ENCODE assay signal across 12 cellular contexts in the genomic region with DNA sequence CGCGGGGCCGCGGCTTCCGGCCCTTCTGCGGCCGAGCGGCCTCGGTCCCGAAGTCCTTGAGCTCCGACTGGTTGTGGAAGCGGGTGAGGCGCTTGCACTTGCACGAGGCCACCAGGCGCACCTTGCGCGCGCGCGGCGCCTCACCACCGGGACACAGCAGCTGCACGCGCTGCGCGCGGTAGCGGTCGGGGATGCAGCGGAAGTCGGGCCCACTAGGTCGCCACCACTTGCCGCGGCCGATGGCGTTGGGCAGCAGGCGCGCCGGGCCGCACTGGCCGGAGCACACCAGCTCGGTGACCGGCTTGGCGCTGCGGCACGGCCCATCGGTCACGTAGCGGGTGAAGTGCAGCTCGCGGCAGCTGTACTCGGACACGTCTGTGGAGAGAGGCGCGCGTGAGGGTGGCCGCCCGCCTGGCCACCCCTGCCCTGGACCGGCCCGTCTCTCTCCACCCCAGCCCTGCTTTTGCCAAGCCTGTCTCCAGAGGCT. TPM values are rescaled to one million over a fixed set of nuclear protein-coding genes. Genes with fewer than 3 reads are reported as not detected.
DNase-seq lines count a peak whose midpoint lies in the region; ATAC-seq and TF ChIP-seq lines count a peak whose summit lies in the region.
"Had no signal": no experiment of that assay in that cellular context is flagged by ENCODE, and none has a peak within 500 bp of the region (broad histone marks: within the 10 kb centered on the region; RNA-seq: fewer than 3 reads in every experiment).

No MANE protein-coding gene starts in this region.

- peaks cover 5% of the 10 kb centered on the region for H3K4me1 Mint-ChIP-seq in activated naive CD4-positive, alpha-beta T cell treated with anti-CD3 and anti-CD28 coated beads, Interleukin-2, amount 10 ng/mL, durations not matched to agents 7 days and 5 days

- H3K4me3 ChIP-seq in thyroid gland (replicated peaks in 1 of 3) (peak overlapping the region in 1 of 3 donors; percentile 5), OCI-LY7 (ENCODE audit: low read depth, low read length, poor library complexity, severe bottlenecking) (no peak overlapping the region)

- no peaks in the 10 kb centered on the region for H3K9me3 ChIP-seq in thyroid gland
- H3K9me3 ChIP-seq in OCI-LY7 (ENCODE audit: low read length) = no peaks in the 10 kb centered on the region

- H3K4me3 Mint-ChIP-seq in activated naive CD4-positive, alpha-beta T cell treated with anti-CD3 and anti-CD28 coated beads, Interleukin-2, amount 10 ng/mL, durations not matched to agents 7 days and 5 days = no peak overlapping the region
- H3K4me3 Mint-ChIP-seq: stimulated activated naive CD8-positive, alpha-beta T cell treated with anti-CD3 and anti-CD28 coated beads, Interleukin-15, Interleukin-2, amounts not matched to agents 100 ng/mL and 50 ng/mL, for 24 hours had no signal

- no peak overlapping the region for H2AFZ ChIP-seq in OCI-LY7 (ENCODE audit: low read length)

- no peaks in the 10 kb centered on the region for H3K27me3 ChIP-seq in thyroid gland

- TF ChIP-seq CTCF in thyroid gland (IDR thresholded peaks at IDR 0.05) (no peak), OCI-LY7 (conservative IDR thresholded peaks at IDR 0.05; ENCODE audit: low read length) (no peak)

- intact Hi-C loops in left colon (cut with DNase I, micrococcal nuclease) (loop anchor here (5.0 to 10.0 kb wide), 2 partner anchors 58 to 181 kb away; no protein-coding TSS in a partner anchor), thyroid gland (cut with DNase I) (loop anchor here (5.0 kb wide), 1 partner anchor 178 kb away; no protein-coding TSS in a partner anchor), OCI-LY7 (cut with micrococcal nuclease; ENCODE audit: unreplicated experiment) (no loop called here)

- BruUV-seq in OCI-LY7 (replicated peaks; lab: Mats Ljungman, UMichigan) = no TSS peak

- POLR2A ChIA-PET in OCI-LY7 (lab: Charles Lee) = no interaction called here

- ATAC-seq in left colon = peak; percentile 26
- no peak for ATAC-seq in GM21447 (IDR thresholded peaks at IDR 0.05; ENCODE audit: unreplicated experiment)
- ATAC-seq: naive thymus-derived CD4-positive, alpha-beta T cell had no signal

- TF ChIP-seq POLR2A in thyroid gland (IDR thresholded peaks at IDR 0.05) = no peak

- H3K36me3 ChIP-seq in thyroid gland = no peaks in the 10 kb centered on the region
- H3K36me3 ChIP-seq in OCI-LY7 (ENCODE audit: insufficient read depth, low read length) = no peaks in the 10 kb centered on the region

- H3K27ac ChIP-seq in thyroid gland (no peak overlapping the region), OCI-LY7 (ENCODE audit: low read depth, low read length, poor library complexity, severe bottlenecking) (no peak overlapping the region)

- no peak overlapping the region for H3K4me2 ChIP-seq in OCI-LY7 (ENCODE audit: low read length)

- H4K20me1 ChIP-seq in OCI-LY7 (ENCODE audit: insufficient read depth, low read length) = no peaks in the 10 kb centered on the region

- H3K4me1 ChIP-seq in thyroid gland (peaks cover 10% of the 10 kb centered on the region in 2 donors), OCI-LY7 (ENCODE audit: insufficient read depth, low read length, poor library complexity, severe bottlenecking) (no peaks in the 10 kb centered on the region)

- DNase-seq in activated naive CD4-positive, alpha-beta T cell treated with anti-CD3 and anti-CD28 coated beads, Interleukin-2, amount 10 ng/mL, durations not matched to agents 7 days and 5 days = peak; percentile 42
- no peak for DNase-seq in activated naive CD4-positive, alpha-beta T cell treated with Interleukin-2 at 50 U/mL for 16 hours
- DNase-seq in cerebellum (ENCODE audit: low spot score) = peak; percentile 23
- DNase-seq in left colon = no peak
- DNase-seq in thyroid gland = peak; percentile 39 to 44
- no peak for DNase-seq in HUDEP-2 (lab: John Stamatoyannopoulos, UW; ENCODE audit: unreplicated experiment in 76 of 76)
- no peak for DNase-seq in OCI-LY7 (ENCODE audit: low spot score)

- no peaks in the 10 kb centered on the region for H3K79me2 ChIP-seq in OCI-LY7 (ENCODE audit: insufficient read depth, low read depth, low read length)

- H3K36me3 Mint-ChIP-seq in activated naive CD4-positive, alpha-beta T cell treated with anti-CD3 and anti-CD28 coated beads, Interleukin-2, amount 10 ng/mL, durations not matched to agents 7 days and 5 days = no peaks in the 10 kb centered on the region
- H3K36me3 Mint-ChIP-seq: naive thymus-derived CD4-positive, alpha-beta T cell had no signal

- H3K27me3 Mint-ChIP-seq in activated naive CD4-positive, alpha-beta T cell treated with anti-CD3 and anti-CD28 coated beads, Interleukin-2, amount 10 ng/mL, durations not matched to agents 7 days and 5 days = peaks cover 93% of the 10 kb centered on the region

- H3K9me2 ChIP-seq in OCI-LY7 (ENCODE audit: insufficient read depth, low read length) = no peaks in the 10 kb centered on the region

- H3K9me3 Mint-ChIP-seq in activated naive CD4-positive, alpha-beta T cell treated with anti-CD3 and anti-CD28 coated beads, Interleukin-2, amount 10 ng/mL, durations not matched to agents 7 days and 5 days = no peaks in the 10 kb centered on the region
- H3K9me3 Mint-ChIP-seq: stimulated activated naive CD8-positive, alpha-beta T cell treated with anti-CD3 and anti-CD28 coated beads, Interleukin-15, Interleukin-2, amounts not matched to agents 100 ng/mL and 50 ng/mL, for 24 hours had no signal

- H3K27ac Mint-ChIP-seq in activated naive CD4-positive, alpha-beta T cell treated with anti-CD3 and anti-CD28 coated beads, Interleukin-2, amount 10 ng/mL, durations not matched to agents 7 days and 5 days = no peak overlapping the region
- H3K27ac Mint-ChIP-seq: naive thymus-derived CD4-positive, alpha-beta T cell; stimulated activated naive CD8-positive, alpha-beta T cell treated with anti-CD3 and anti-CD28 coated beads, Interleukin-15, Interleukin-2, amounts not matched to agents 100 ng/mL and 50 ng/mL, for 24 hours had no signal

- CTCF ChIA-PET in activated naive CD4-positive, alpha-beta T cell treated with anti-CD3 and anti-CD28 coated beads, Interleukin-2, amount 10 ng/mL, durations not matched to agents 7 days and 5 days (lab: Charles Lee) = interaction anchor here (1.5 to 13.8 kb wide), 5 partner anchors 9 to 178 kb away, joined by 3 to 445 read pairs (median 19); no protein-coding TSS in a partner anchor
- CTCF ChIA-PET in OCI-LY7 (lab: Charles Lee; ENCODE audit: unreplicated experiment) = no interaction called here

- 1 to 14% methylated on average over 10 to 14 of the region's 60 CpGs for WGBS in thyroid gland, 2 donors

RNA-seq across cellular contexts. Expression of gene SOST, which starts 3.2 kb away (rescaled TPM):
- total RNA-seq in cerebellum = not detected
- total RNA-seq in left colon = not detected
- total RNA-seq in thyroid gland = not detected
- total RNA-seq in OCI-LY7 (2014; rRNA removed; shearing (Covaris generic)) = not detected in 2 replicates
- total RNA-seq in OCI-LY7 (2022) = not detected in 2 replicates
- total RNA-seq: dermis microvascular lymphatic vessel endothelial cell; naive thymus-derived CD4-positive, alpha-beta T cell had no signal

RNA-seq across cellular contexts. Expression of gene DUSP3, which starts 23.3 kb away (rescaled TPM):
- total RNA-seq in cerebellum (24.1 TPM), left colon (10 to 100 TPM; 47.3 to 85.2 TPM), thyroid gland (10 to 100 TPM; 67.7 to 98.5 (median 72.0) TPM), OCI-LY7 (2022) (6.9 and 9.8 TPM in 2 replicates)
- 3.0 and 9.0 TPM in 2 replicates for total RNA-seq in OCI-LY7 (2014; rRNA removed; shearing (Covaris generic))

RNA-seq across cellular contexts. Expression of gene CFAP97D1, which starts 24.8 kb away (rescaled TPM):
- total RNA-seq in cerebellum (not detected), left colon (not detected), thyroid gland (under 1 TPM in 1 of 4 donors, not detected in 3; 0.13 TPM), OCI-LY7 (2022) (not detected in 2 replicates)
- not detected in 2 replicates for total RNA-seq in OCI-LY7 (2014; rRNA removed; shearing (Covaris generic))
- total RNA-seq: Daoy; dermis microvascular lymphatic vessel endothelial cell; naive thymus-derived CD4-positive, alpha-beta T cell had no signal

Comparison
In these comparisons a context has a peak if more than half of its experiments do, and no peak if none do; other contexts are left out.
1. DNase-seq: peak in activated naive CD4-positive, alpha-beta T cell treated with anti-CD3 and anti-CD28 coated beads, Interleukin-2, amount 10 ng/mL, durations not matched to agents 7 days and 5 days (single experiment), cerebellum (single experiment) and thyroid gland (2 of 2); none in activated naive CD4-positive, alpha-beta T cell treated with Interleukin-2 at 50 U/mL for 16 hours (single experiment), left colon (0 of 2), HUDEP-2 (0 of 76) and OCI-LY7 (single experiment).